ENCODE assay signal across 10 cellular contexts in the genomic region with DNA sequence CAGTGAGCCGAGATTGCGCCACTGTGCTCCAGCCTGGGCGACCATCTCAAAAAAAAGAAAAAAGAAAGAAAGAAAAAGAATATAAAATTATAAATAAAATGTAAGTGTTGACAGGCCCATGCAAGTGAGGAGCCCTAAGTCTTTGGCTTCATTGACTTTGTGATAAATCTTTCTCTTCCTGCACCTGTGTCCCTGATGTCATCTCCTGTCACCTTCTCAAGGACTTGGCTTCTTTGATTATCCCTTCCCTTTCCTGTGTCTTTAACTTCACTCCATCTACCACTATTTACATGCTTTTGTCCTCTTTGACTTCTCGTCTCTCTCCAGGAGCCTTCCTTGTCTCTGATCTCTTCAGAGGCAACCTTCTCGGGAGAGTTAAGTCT. TPM values are rescaled to one million over a fixed set of nuclear protein-coding genes. Genes with fewer than 3 reads are reported as not detected.
DNase-seq lines count a peak whose midpoint lies in the region; ATAC-seq and TF ChIP-seq lines count a peak whose summit lies in the region.
"Had no signal": no experiment of that assay in that cellular context is flagged by ENCODE, and none has a peak within 500 bp of the region (broad histone marks: within the 10 kb centered on the region; RNA-seq: fewer than 3 reads in every experiment).

No MANE protein-coding gene starts in this region.

- no peak for ATAC-seq in stimulated activated naive CD8-positive, alpha-beta T cell treated with anti-CD3 and anti-CD28 coated beads, Interleukin-15, Interleukin-2, amounts not matched to agents 100 U/mL and 50 U/mL, for 24 hours
- ATAC-seq in activated naive CD8-positive, alpha-beta T cell treated with anti-CD3 and anti-CD28 coated beads, Interleukin-2, amount 50 U/mL, for 24 hours, result no peak
- ATAC-seq in HG03159 (IDR thresholded peaks at IDR 0.05; ENCODE audit: unreplicated experiment), result no peak
- ATAC-seq: stimulated activated effector memory CD8-positive, alpha-beta T cell treated with anti-CD3 and anti-CD28 coated beads, Interleukin-12 subunit alpha, Interleukin-12 subunit beta, amount 100 ng/mL, for 72 hours had no signal

- H3K4me1 Mint-ChIP-seq in stimulated activated naive CD8-positive, alpha-beta T cell treated with anti-CD3 and anti-CD28 coated beads, Interleukin-15, Interleukin-2, amounts not matched to agents 100 ng/mL and 50 ng/mL, for 24 hours (ENCODE audit: low read depth), result peaks cover 88% of the 10 kb centered on the region
- peaks cover 79% of the 10 kb centered on the region for H3K4me1 Mint-ChIP-seq in activated naive CD8-positive, alpha-beta T cell treated with anti-CD3 and anti-CD28 coated beads, Interleukin-2, amount 50 U/mL, for 24 hours
- peaks cover 19% of the 10 kb centered on the region for H3K4me1 Mint-ChIP-seq in neural crest cell

- H3K27me3 Mint-ChIP-seq in stimulated activated naive CD8-positive, alpha-beta T cell treated with anti-CD3 and anti-CD28 coated beads, Interleukin-15, Interleukin-2, amounts not matched to agents 100 ng/mL and 50 ng/mL, for 24 hours, result no peaks in the 10 kb centered on the region
- no peaks in the 10 kb centered on the region for H3K27me3 Mint-ChIP-seq in activated naive CD8-positive, alpha-beta T cell treated with anti-CD3 and anti-CD28 coated beads, Interleukin-2, amount 50 U/mL, for 24 hours
- H3K27me3 Mint-ChIP-seq in neural crest cell (ENCODE audit: low read depth), result peaks cover 3% of the 10 kb centered on the region

- peaks cover 5% of the 10 kb centered on the region for H3K9me3 Mint-ChIP-seq in stimulated activated naive CD8-positive, alpha-beta T cell treated with anti-CD3 and anti-CD28 coated beads, Interleukin-15, Interleukin-2, amounts not matched to agents 100 ng/mL and 50 ng/mL, for 24 hours
- peaks cover 5% of the 10 kb centered on the region for H3K9me3 Mint-ChIP-seq in activated naive CD8-positive, alpha-beta T cell treated with anti-CD3 and anti-CD28 coated beads, Interleukin-2, amount 50 U/mL, for 24 hours
- peaks cover 3% of the 10 kb centered on the region for H3K9me3 Mint-ChIP-seq in neural crest cell
- H3K9me3 Mint-ChIP-seq: stimulated activated effector memory CD8-positive, alpha-beta T cell treated with anti-CD3 and anti-CD28 coated beads, Interleukin-12 subunit alpha, Interleukin-12 subunit beta, amount 100 ng/mL, for 72 hours had no signal

- H3K27ac Mint-ChIP-seq in stimulated activated naive CD8-positive, alpha-beta T cell treated with anti-CD3 and anti-CD28 coated beads, Interleukin-15, Interleukin-2, amounts not matched to agents 100 ng/mL and 50 ng/mL, for 24 hours, result peak overlapping the region; percentile 89
- peak overlapping the region; percentile 49 for H3K27ac Mint-ChIP-seq in activated naive CD8-positive, alpha-beta T cell treated with anti-CD3 and anti-CD28 coated beads, Interleukin-2, amount 50 U/mL, for 24 hours
- peak overlapping the region; percentile 69 for H3K27ac Mint-ChIP-seq in neural crest cell (ENCODE audit: unreplicated experiment)
- H3K27ac Mint-ChIP-seq: stimulated activated effector memory CD8-positive, alpha-beta T cell treated with anti-CD3 and anti-CD28 coated beads, Interleukin-12 subunit alpha, Interleukin-12 subunit beta, amount 100 ng/mL, for 72 hours had no signal

- H3K4me3 Mint-ChIP-seq in stimulated activated naive CD8-positive, alpha-beta T cell treated with anti-CD3 and anti-CD28 coated beads, Interleukin-15, Interleukin-2, amounts not matched to agents 100 ng/mL and 50 ng/mL, for 24 hours, result peak overlapping the region; percentile 40
- H3K4me3 Mint-ChIP-seq in activated naive CD8-positive, alpha-beta T cell treated with anti-CD3 and anti-CD28 coated beads, Interleukin-2, amount 50 U/mL, for 24 hours, result peak overlapping the region; percentile 10
- no peak overlapping the region for H3K4me3 Mint-ChIP-seq in neural crest cell
- H3K4me3 Mint-ChIP-seq: stimulated activated effector memory CD8-positive, alpha-beta T cell treated with anti-CD3 and anti-CD28 coated beads, Interleukin-12 subunit alpha, Interleukin-12 subunit beta, amount 100 ng/mL, for 72 hours had no signal

- no peak for TF ChIP-seq CTCF in neural crest cell (conservative IDR thresholded peaks at IDR 0.05)

- peaks cover 8% of the 10 kb centered on the region for H3K36me3 Mint-ChIP-seq in stimulated activated naive CD8-positive, alpha-beta T cell treated with anti-CD3 and anti-CD28 coated beads, Interleukin-15, Interleukin-2, amounts not matched to agents 100 ng/mL and 50 ng/mL, for 24 hours (ENCODE audit: low read depth)
- H3K36me3 Mint-ChIP-seq in activated naive CD8-positive, alpha-beta T cell treated with anti-CD3 and anti-CD28 coated beads, Interleukin-2, amount 50 U/mL, for 24 hours (ENCODE audit: low read depth), result peaks cover 5% of the 10 kb centered on the region
- H3K36me3 Mint-ChIP-seq in neural crest cell (ENCODE audit: low read depth), result no peaks in the 10 kb centered on the region

- DNase-seq in stimulated activated naive CD8-positive, alpha-beta T cell treated with anti-CD3 and anti-CD28 coated beads, Interleukin-15, Interleukin-2, amounts not matched to agents 100 U/mL and 50 U/mL, for 24 hours, result no peak
- no peak for DNase-seq in activated naive CD8-positive, alpha-beta T cell treated with anti-CD3 and anti-CD28 coated beads, Interleukin-2, amount 50 U/mL, for 24 hours
- DNase-seq in neural crest cell (ENCODE audit: low read depth, low spot score), result no peak
- DNase-seq in activated effector memory CD4-positive, alpha-beta T cell treated with Interleukin-2 at 50 U/mL for 16 hours, result no peak
- no peak for DNase-seq in NCI-H524 (lab: John Stamatoyannopoulos, UW)
- DNase-seq in dermis blood vessel endothelial cell, result no peak
- DNase-seq: NCI-H2171 had no signal

RNA-seq across cellular contexts. Expression of gene WNK1, which starts 33.6 kb away (rescaled TPM):
- total RNA-seq in neural crest cell (155 and 166 TPM in 2 replicates), dermis blood vessel endothelial cell (74.4 and 190 TPM in 2 replicates)

RNA-seq across cellular contexts. Expression of gene NINJ2, which starts 55.5 kb away (rescaled TPM):
- total RNA-seq in neural crest cell (0.42 TPM in 1 of 2 replicates, not detected in the other), dermis blood vessel endothelial cell (1.2 and 4.8 TPM in 2 replicates)
